11 cellular contexts compared by ENCODE assay signal in the genomic region with DNA sequence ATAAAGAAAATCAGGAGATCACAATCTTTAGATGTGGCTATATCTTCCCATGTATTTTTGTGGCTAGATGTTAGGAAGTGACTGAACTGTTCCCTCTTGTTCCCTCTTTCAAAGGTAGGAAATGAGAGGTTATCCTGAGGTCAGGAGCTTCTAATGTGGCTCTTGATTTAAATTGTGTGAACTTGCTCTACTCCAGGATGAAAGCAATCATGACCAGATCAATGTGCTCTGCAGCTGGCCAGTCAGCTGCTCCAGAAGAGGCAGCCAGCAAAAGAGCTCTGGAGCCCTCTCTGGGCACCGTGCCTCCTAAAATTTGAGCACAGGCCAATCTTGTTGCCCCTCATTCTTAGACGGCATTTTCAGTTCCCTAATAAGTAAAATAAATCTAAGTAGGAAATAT. TPM values are rescaled to one million over a fixed set of nuclear protein-coding genes. Genes with fewer than 3 reads are reported as not detected.
DNase-seq lines count a peak whose midpoint lies in the region; ATAC-seq, FAIRE-seq and TF ChIP-seq lines count a peak whose summit lies in the region.
"Had no signal": no experiment of that assay in that cellular context is flagged by ENCODE, and none has a peak within 500 bp of the region (broad histone marks: within the 10 kb centered on the region; RNA-seq: fewer than 3 reads in every experiment).

No MANE protein-coding gene starts in this region.

- WGBS in sigmoid colon, 2 donors = 47 to 67% methylated on average over 2 of the region's 2 CpGs

- no peaks in the 10 kb centered on the region for H3K36me3 Mint-ChIP-seq in activated CD4-positive, alpha-beta memory T cell treated with anti-CD3 and anti-CD28 coated beads for 36 hours

- TF ChIP-seq POLR2A in sigmoid colon (IDR thresholded peaks at IDR 0.05) = no peak

- intact Hi-C loops in sigmoid colon (cut with DNase I) = no loop called here
- intact Hi-C loops in activated CD4-positive, alpha-beta memory T cell treated with anti-CD3 and anti-CD28 coated beads for 36 hours (cut with micrococcal nuclease) = no loop called here

- H3K9me2 ChIP-seq in SU-DHL-6 (replicated peaks; ENCODE audit: insufficient read depth, low read length) = no peaks in the 10 kb centered on the region

- peaks cover 63% of the 10 kb centered on the region for H3K4me1 Mint-ChIP-seq in activated CD4-positive, alpha-beta memory T cell treated with anti-CD3 and anti-CD28 coated beads for 36 hours (ENCODE audit: low read depth)

- H3K4me1 ChIP-seq in sigmoid colon = peaks cover 0 to 95% (median 63%) of the 10 kb centered on the region in 4 donors

- CTCF ChIA-PET in activated CD4-positive, alpha-beta memory T cell treated with anti-CD3 and anti-CD28 coated beads for 36 hours (lab: Charles Lee) = no interaction called here

- no peaks in the 10 kb centered on the region for H3K9me3 Mint-ChIP-seq in activated CD4-positive, alpha-beta memory T cell treated with anti-CD3 and anti-CD28 coated beads for 36 hours

- 0 out of 2 replicates have a peak overlapping the region, but pooled peaks have one; percentile 2 for H3K27ac ChIP-seq in SU-DHL-6 (ENCODE audit: low read depth, low read length)
- H3K27ac ChIP-seq in sigmoid colon = peak overlapping the region; percentile 36 to 70 (median 54)
- H3K27ac ChIP-seq: SJCRH30, skin epidermis had no signal

- peak; percentile 26 for DNase-seq in M059J (ENCODE audit: low read depth)
- DNase-seq in hippocampal formation (lab: John Stamatoyannopoulos, UW) = peak; percentile 49 to 55
- DNase-seq in sigmoid colon = no peak
- DNase-seq in HK-2 (ENCODE audit: unreplicated experiment) = no peak
- DNase-seq in urothelium cell line (ENCODE audit: low spot score) = no peak
- DNase-seq in activated CD4-positive, alpha-beta memory T cell treated with anti-CD3 and anti-CD28 coated beads for 36 hours = no peak

- H3K27me3 ChIP-seq in SU-DHL-6 (ENCODE audit: low read length) (no peaks in the 10 kb centered on the region), sigmoid colon (no peaks in the 10 kb centered on the region)
- H3K27me3 ChIP-seq: SJCRH30 had no signal

- no peak overlapping the region for H3K4me2 ChIP-seq in SU-DHL-6 (ENCODE audit: low read depth, low read length, poor library complexity, severe bottlenecking)

- no peak overlapping the region for H3K4me3 Mint-ChIP-seq in activated CD4-positive, alpha-beta memory T cell treated with anti-CD3 and anti-CD28 coated beads for 36 hours

- H3K9ac ChIP-seq in SU-DHL-6 (ENCODE audit: low read length) = no peak overlapping the region

- H3F3A ChIP-seq in SU-DHL-6 (ENCODE audit: insufficient read depth) = no peaks in the 10 kb centered on the region; the same call in none of the 2 replicates

- ATAC-seq in GM21619 (IDR thresholded peaks at IDR 0.05; ENCODE audit: unreplicated experiment) = no peak

- POLR2A ChIA-PET in activated CD4-positive, alpha-beta memory T cell treated with anti-CD3 and anti-CD28 coated beads for 36 hours (lab: Charles Lee) = no interaction called here

- no peaks in the 10 kb centered on the region for H3K27me3 Mint-ChIP-seq in activated CD4-positive, alpha-beta memory T cell treated with anti-CD3 and anti-CD28 coated beads for 36 hours

- peaks cover 42% of the 10 kb centered on the region for H4K20me1 ChIP-seq in SU-DHL-6 (ENCODE audit: low read depth, low read length)

- H3K4me3 ChIP-seq in SU-DHL-6 (ENCODE audit: insufficient read depth, low read length, poor library complexity, severe bottlenecking) (no peak overlapping the region), sigmoid colon (no peak overlapping the region)
- H3K4me3 ChIP-seq: SJCRH30, skin epidermis had no signal

- H3K27ac Mint-ChIP-seq in activated CD4-positive, alpha-beta memory T cell treated with anti-CD3 and anti-CD28 coated beads for 36 hours = no peak overlapping the region

- no peaks in the 10 kb centered on the region for H3K36me3 ChIP-seq in SU-DHL-6 (ENCODE audit: low read length)
- H3K36me3 ChIP-seq in sigmoid colon = no peaks in the 10 kb centered on the region
- H3K36me3 ChIP-seq: SJCRH30 had no signal

- FAIRE-seq in urothelium cell line (lab: Jason Lieb, UNC) = no peak
- FAIRE-seq: G401.6 had no signal

- peaks cover 100% of the 10 kb centered on the region for H3K79me2 ChIP-seq in SU-DHL-6 (ENCODE audit: insufficient read depth, low read length)

- no peak for TF ChIP-seq EP300 in sigmoid colon (IDR thresholded peaks at IDR 0.05)

- no peaks in the 10 kb centered on the region for H3K9me3 ChIP-seq in SU-DHL-6 (ENCODE audit: insufficient read depth, low read length)
- H3K9me3 ChIP-seq in sigmoid colon = no peaks in the 10 kb centered on the region
- H3K9me3 ChIP-seq: SJCRH30 had no signal

- no peak overlapping the region for H2AFZ ChIP-seq in SU-DHL-6 (ENCODE audit: low read depth, low read length, severe bottlenecking)

- no peak for TF ChIP-seq CTCF in SU-DHL-6 (IDR thresholded peaks at IDR 0.05; ENCODE audit: insufficient read depth, low read length, poor library complexity, severe bottlenecking)
- TF ChIP-seq CTCF in sigmoid colon (IDR thresholded peaks at IDR 0.05) = no peak

RNA-seq across cellular contexts. Expression of a gene that starts 32.0 kb away (rescaled TPM):
- total RNA-seq in M059J (2014; rRNA removed; shearing (Covaris generic)) = 19.1 and 25.8 TPM in 2 replicates
- total RNA-seq in sigmoid colon = 100 to 1,000 TPM in 1 of 4 donors, 10 to 100 TPM in 3; 63.2 to 117 (median 82.0) TPM
- polyA plus RNA-seq in sigmoid colon = 1 to 10 TPM; 4.6 to 9.6 (median 9.4) TPM
- 10 to 100 TPM; 34.5 to 35.7 TPM for total RNA-seq in activated CD4-positive, alpha-beta memory T cell treated with anti-CD3 and anti-CD28 coated beads for 36 hours

Comparison
In these comparisons a context has a peak if more than half of its experiments do, and no peak if none do; other contexts are left out.
1. DNase-seq: peak in M059J (single experiment) and hippocampal formation (2 of 2); none in sigmoid colon (single experiment), HK-2 (single experiment), urothelium cell line (single experiment) and activated CD4-positive, alpha-beta memory T cell treated with anti-CD3 and anti-CD28 coated beads for 36 hours (single experiment).